8 cellular contexts compared by ENCODE assay signal in the genomic region with DNA sequence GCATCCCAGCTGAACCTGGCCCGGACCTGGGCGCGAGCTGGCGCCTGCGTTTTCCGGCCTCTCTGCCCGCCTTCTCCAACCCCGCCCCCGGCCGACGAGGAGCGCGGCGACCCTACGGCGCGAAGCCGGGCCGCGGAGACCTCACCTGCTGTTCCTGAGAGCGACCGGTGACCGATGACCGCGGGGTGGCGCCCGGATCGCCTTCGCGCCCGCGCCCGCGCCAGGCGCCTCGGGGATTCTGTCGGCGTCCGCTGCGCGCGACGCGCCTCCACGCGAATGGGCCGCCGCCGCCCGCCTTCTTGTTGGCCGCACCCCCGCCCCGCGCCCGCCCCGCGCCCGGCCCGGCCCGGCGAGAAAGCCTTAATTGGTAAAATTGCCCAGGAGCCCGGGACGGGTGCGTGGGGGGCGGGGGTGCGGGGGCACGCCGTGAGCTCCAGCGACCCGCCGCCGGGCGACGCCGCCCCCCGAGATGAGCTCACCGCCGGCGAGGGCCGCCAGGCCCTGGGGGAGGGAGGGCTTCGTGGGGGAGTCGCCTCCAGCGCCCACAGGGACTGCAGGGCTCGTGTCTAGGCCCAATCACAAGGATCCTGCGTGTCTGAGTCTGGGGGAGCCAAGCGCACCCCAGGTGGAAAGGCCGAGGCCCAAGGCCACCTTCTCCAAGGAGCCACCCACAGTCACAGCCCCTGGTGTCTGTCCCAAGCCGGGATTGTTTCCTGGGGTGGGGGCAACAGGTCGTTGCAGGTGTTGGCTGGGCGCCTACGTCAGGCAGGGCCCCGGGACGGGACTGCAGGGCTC. TPM values are rescaled to one million over a fixed set of nuclear protein-coding genes. Genes with fewer than 3 reads are reported as not detected.
DNase-seq lines count a peak whose midpoint lies in the region; ATAC-seq and TF ChIP-seq lines count a peak whose summit lies in the region.

A gene with protein sequence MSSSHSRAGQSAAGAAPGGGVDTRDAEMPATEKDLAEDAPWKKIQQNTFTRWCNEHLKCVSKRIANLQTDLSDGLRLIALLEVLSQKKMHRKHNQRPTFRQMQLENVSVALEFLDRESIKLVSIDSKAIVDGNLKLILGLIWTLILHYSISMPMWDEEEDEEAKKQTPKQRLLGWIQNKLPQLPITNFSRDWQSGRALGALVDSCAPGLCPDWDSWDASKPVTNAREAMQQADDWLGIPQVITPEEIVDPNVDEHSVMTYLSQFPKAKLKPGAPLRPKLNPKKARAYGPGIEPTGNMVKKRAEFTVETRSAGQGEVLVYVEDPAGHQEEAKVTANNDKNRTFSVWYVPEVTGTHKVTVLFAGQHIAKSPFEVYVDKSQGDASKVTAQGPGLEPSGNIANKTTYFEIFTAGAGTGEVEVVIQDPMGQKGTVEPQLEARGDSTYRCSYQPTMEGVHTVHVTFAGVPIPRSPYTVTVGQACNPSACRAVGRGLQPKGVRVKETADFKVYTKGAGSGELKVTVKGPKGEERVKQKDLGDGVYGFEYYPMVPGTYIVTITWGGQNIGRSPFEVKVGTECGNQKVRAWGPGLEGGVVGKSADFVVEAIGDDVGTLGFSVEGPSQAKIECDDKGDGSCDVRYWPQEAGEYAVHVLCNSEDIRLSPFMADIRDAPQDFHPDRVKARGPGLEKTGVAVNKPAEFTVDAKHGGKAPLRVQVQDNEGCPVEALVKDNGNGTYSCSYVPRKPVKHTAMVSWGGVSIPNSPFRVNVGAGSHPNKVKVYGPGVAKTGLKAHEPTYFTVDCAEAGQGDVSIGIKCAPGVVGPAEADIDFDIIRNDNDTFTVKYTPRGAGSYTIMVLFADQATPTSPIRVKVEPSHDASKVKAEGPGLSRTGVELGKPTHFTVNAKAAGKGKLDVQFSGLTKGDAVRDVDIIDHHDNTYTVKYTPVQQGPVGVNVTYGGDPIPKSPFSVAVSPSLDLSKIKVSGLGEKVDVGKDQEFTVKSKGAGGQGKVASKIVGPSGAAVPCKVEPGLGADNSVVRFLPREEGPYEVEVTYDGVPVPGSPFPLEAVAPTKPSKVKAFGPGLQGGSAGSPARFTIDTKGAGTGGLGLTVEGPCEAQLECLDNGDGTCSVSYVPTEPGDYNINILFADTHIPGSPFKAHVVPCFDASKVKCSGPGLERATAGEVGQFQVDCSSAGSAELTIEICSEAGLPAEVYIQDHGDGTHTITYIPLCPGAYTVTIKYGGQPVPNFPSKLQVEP (N-terminal part only) (minus strand): TSS at position 274 of the 795 bp plus-strand sequence. CDS start 3,389 bp downstream, outside the sequence.

- peak within 1 kb of the TSS; percentile 49 for H3K27ac Mint-ChIP-seq in activated CD8-positive, alpha-beta T cell treated with anti-CD3 and anti-CD28 coated beads for 36 hours

- H3K4me1 ChIP-seq in HEK293 (ENCODE audit: control insufficient read depth, insufficient read depth, low read length) (peaks cover 15% of the 10 kb centered on the region), gastroesophageal sphincter (peaks cover 0 to 42% (median 2%) of the 10 kb centered on the region in 3 donors)

- TF ChIP-seq CTCF in HEK293 (tag by site-specific recombination; IDR thresholded peaks at IDR 0.05): peak; percentile 38; the same call in 1 of the 2 replicates
- no peak for TF ChIP-seq CTCF in activated CD8-positive, alpha-beta T cell treated with anti-CD3 and anti-CD28 coated beads for 36 hours (IDR thresholded peaks at IDR 0.05)
- TF ChIP-seq CTCF in gastroesophageal sphincter (IDR thresholded peaks at IDR 0.05): peak in 2 of 4 experiments; percentile 3 to 19
- no peak for TF ChIP-seq CTCF in omental fat pad (IDR thresholded peaks at IDR 0.05)

- no CpG with 5 or more reads among the region's 93 CpGs for whole genome bisulfite sequencing in gastroesophageal sphincter (ENCODE audit: low coverage in 1 of 2), 2 donors

- DNase-seq in CD1c-positive myeloid dendritic cell (ENCODE audit: extremely low spot score) (peak; percentile 45), omental fat pad (ENCODE audit: low spot score) (no peak), pons (ENCODE audit: low spot score) (no peak), SW 1271 (lab: John Stamatoyannopoulos, UW) (no peak)
- peak; percentile 31 for DNase-seq in activated CD8-positive, alpha-beta T cell treated with anti-CD3 and anti-CD28 coated beads for 36 hours

- no peaks in the 10 kb centered on the region for H3K27me3 Mint-ChIP-seq in activated CD8-positive, alpha-beta T cell treated with anti-CD3 and anti-CD28 coated beads for 36 hours

- H3K36me3 Mint-ChIP-seq in activated CD8-positive, alpha-beta T cell treated with anti-CD3 and anti-CD28 coated beads for 36 hours (ENCODE audit: low read depth): peaks cover 12% of the 10 kb centered on the region

- peak within 1 kb of the TSS; percentile 66 for H3K27ac ChIP-seq in HEK293 (ENCODE audit: extremely low read depth, low read depth, low read length)
- peak within 1 kb of the TSS; percentile 94 to 100 (median 98) for H3K27ac ChIP-seq in gastroesophageal sphincter

- peaks cover 21% of the 10 kb centered on the region for H3K4me1 Mint-ChIP-seq in activated CD8-positive, alpha-beta T cell treated with anti-CD3 and anti-CD28 coated beads for 36 hours (ENCODE audit: low read depth)

- ATAC-seq in activated CD8-positive, alpha-beta T cell treated with anti-CD3 and anti-CD28 coated beads for 36 hours: no peak
- ATAC-seq in gastroesophageal sphincter (peak; percentile 1), omental fat pad (ENCODE audit: low FRiP score) (no peak), HG02852 (IDR thresholded peaks at IDR 0.05; ENCODE audit: unreplicated experiment) (no peak)

- H3K36me3 ChIP-seq in HEK293 (ENCODE audit: control insufficient read depth in 2 of 2, insufficient read depth in 1 of 2, low read length in 2 of 2) (peaks cover 0 to 6% of the 10 kb centered on the region in 2 experiments; a peak in 1 of 3 replicates), gastroesophageal sphincter (peaks cover 0 to 12% of the 10 kb centered on the region in 2 donors)

- TF ChIP-seq EP300 in gastroesophageal sphincter (IDR thresholded peaks at IDR 0.05): no peak

- H3K4me3 Mint-ChIP-seq in activated CD8-positive, alpha-beta T cell treated with anti-CD3 and anti-CD28 coated beads for 36 hours: peak within 1 kb of the TSS; percentile 76

- intact Hi-C loops in activated CD8-positive, alpha-beta T cell treated with anti-CD3 and anti-CD28 coated beads for 36 hours (cut with micrococcal nuclease): no loop called here

- peak within 1 kb of the TSS; percentile 42 for H3K4me3 ChIP-seq in HEK293 (ENCODE audit: low read depth, low read length)
- peak within 1 kb of the TSS; percentile 63 to 74 for H3K4me3 ChIP-seq in gastroesophageal sphincter

- CTCF ChIA-PET in HEK293 (lab: Yijun Ruan, JAX): interaction anchor here (0.9 to 3.8 kb wide), 9 partner anchors 8 to 361 kb away, joined by 3 to 29 read pairs (median 4); no protein-coding TSS in a partner anchor
- CTCF ChIA-PET in activated CD8-positive, alpha-beta T cell treated with anti-CD3 and anti-CD28 coated beads for 36 hours (lab: Charles Lee): interaction anchor here (1.0 to 1.8 kb wide), 7 partner anchors 9 to 169 kb away, joined by 3 to 11 read pairs (median 4); a partner anchor contains a TSS

- TF ChIP-seq POLR2A in gastroesophageal sphincter (IDR thresholded peaks at IDR 0.05): peak; percentile 84 to 86

- H3K9me3 ChIP-seq in HEK293 (ENCODE audit: control insufficient read depth, insufficient read depth, low read depth, low read length) (no peaks in the 10 kb centered on the region), gastroesophageal sphincter (no peaks in the 10 kb centered on the region)

- POLR2A ChIA-PET in HEK293 (lab: Yijun Ruan, JAX): interaction anchor here (1.4 to 2.4 kb wide), 5 partner anchors 9 to 153 kb away, joined by 3 to 19 read pairs (median 8); a partner anchor contains a TSS
- POLR2A ChIA-PET in activated CD8-positive, alpha-beta T cell treated with anti-CD3 and anti-CD28 coated beads for 36 hours (lab: Charles Lee): interaction anchor here (1.3 to 3.9 kb wide), 5 partner anchors 11 to 403 kb away, joined by 3 to 30 read pairs (median 6); a partner anchor contains a TSS

- no peaks in the 10 kb centered on the region for H3K9me3 Mint-ChIP-seq in activated CD8-positive, alpha-beta T cell treated with anti-CD3 and anti-CD28 coated beads for 36 hours

- no peaks in the 10 kb centered on the region for H3K27me3 ChIP-seq in gastroesophageal sphincter

TF ChIP-seq in HEK293, 187 proteins besides CTCF, POLR2A, EP300 and RAD21 (continues in another document):
- TF ChIP-seq SP7 (tag by site-specific recombination; IDR thresholded peaks at IDR 0.05) (peak; percentile 15; the same call in 1 of the 2 replicates), ZIC2 (tag by site-specific recombination; IDR thresholded peaks at IDR 0.05) (peak; percentile 82), ZNF146 (tag by site-specific recombination; IDR thresholded peaks at IDR 0.05) (no peak), ZBTB48 (tag by site-specific recombination; IDR thresholded peaks at IDR 0.05) (peak; percentile 54; the same call in 1 of the 2 replicates), ZNF391 (tag by site-specific recombination; IDR thresholded peaks at IDR 0.05; ENCODE audit: borderline replicate concordance, low read depth) (peak; percentile 46; the same call in 1 of the 2 replicates), ZNF174 (tag by site-specific recombination; IDR thresholded peaks at IDR 0.05) (no peak), ZSCAN16 (tag by site-specific recombination; IDR thresholded peaks at IDR 0.05) (no peak)
- TF ChIP-seq, protein P1, sequence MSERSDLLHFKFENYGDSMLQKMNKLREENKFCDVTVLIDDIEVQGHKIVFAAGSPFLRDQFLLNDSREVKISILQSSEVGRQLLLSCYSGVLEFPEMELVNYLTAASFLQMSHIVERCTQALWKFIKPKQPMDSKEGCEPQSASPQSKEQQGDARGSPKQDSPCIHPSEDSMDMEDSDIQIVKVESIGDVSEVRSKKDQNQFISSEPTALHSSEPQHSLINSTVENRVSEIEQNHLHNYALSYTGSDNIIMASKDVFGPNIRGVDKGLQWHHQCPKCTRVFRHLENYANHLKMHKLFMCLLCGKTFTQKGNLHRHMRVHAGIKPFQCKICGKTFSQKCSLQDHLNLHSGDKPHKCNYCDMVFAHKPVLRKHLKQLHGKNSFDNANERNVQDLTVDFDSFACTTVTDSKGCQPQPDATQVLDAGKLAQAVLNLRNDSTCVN (tag by site-specific recombination; optimal IDR thresholded peaks at IDR 0.05): peak; percentile 76

RNA-seq across cellular contexts. Expression of the gene that starts here (rescaled TPM):
- total RNA-seq in activated CD8-positive, alpha-beta T cell treated with anti-CD3 and anti-CD28 coated beads for 36 hours: 1,000 to 10,000 TPM; 1,057 to 1,091 TPM
- total RNA-seq in gastroesophageal sphincter (over 10,000 TPM in 1 of 4 donors, 1,000 to 10,000 TPM in 3; 7,815 to 15,318 (median 8,757) TPM), omental fat pad (1,000 to 10,000 TPM in 1 of 4 donors, 100 to 1,000 TPM in 3; 496 to 1,133 (median 729) TPM)

Comparison
In these comparisons a context has a peak if more than half of its experiments do, and no peak if none do; other contexts are left out.
1. RNA of the gene that starts here (total RNA-seq): 7,815 to 15,318 TPM in gastroesophageal sphincter; 1,057 to 1,091 TPM in activated CD8-positive, alpha-beta T cell treated with anti-CD3 and anti-CD28 coated beads for 36 hours and 496 to 1,133 TPM in omental fat pad; every median in the first group is over 4 times any median in the second.
2. DNase-seq: peak in CD1c-positive myeloid dendritic cell (single experiment) and activated CD8-positive, alpha-beta T cell treated with anti-CD3 and anti-CD28 coated beads for 36 hours (single experiment); none in omental fat pad (single experiment), pons (single experiment) and SW 1271 (0 of 2).